In genomic region chr6:150250826-150251225, GRCh38 we compare ENCODE assay signal across 1 cellular context.
TF ChIP-seq lines count a peak whose summit lies in the region.

No MANE protein-coding gene starts in this region.

TF ChIP-seq in HEK293, 187 proteins besides CTCF, POLR2A, EP300 and RAD21 (continued from another document and continues in another):
- TF ChIP-seq ZNF398 (tag by site-specific recombination; IDR thresholded peaks at IDR 0.05) (no peak), ZNF292 (tag by site-specific recombination; IDR thresholded peaks at IDR 0.05; ENCODE audit: borderline replicate concordance, low read depth) (no peak), ZNF148 (tag by site-specific recombination; IDR thresholded peaks at IDR 0.05; ENCODE audit: borderline replicate concordance) (no peak), GLIS1 (tag by site-specific recombination; IDR thresholded peaks at IDR 0.05) (peak; percentile 55; the same call in 1 of the 2 replicates), ZNF184 (tag by site-specific recombination; IDR thresholded peaks at IDR 0.05) (no peak), ZBTB8A (tag by site-specific recombination; IDR thresholded peaks at IDR 0.05) (0 out of 2 replicates have a peak, but pooled peaks have one; percentile 15), BCL6B (tag by site-specific recombination; IDR thresholded peaks at IDR 0.05) (no peak; the same call in 1 of the 2 replicates), BCL11B (tag by site-specific recombination; IDR thresholded peaks at IDR 0.05; ENCODE audit: low read depth) (no peak), IKZF3 (tag by site-specific recombination; IDR thresholded peaks at IDR 0.05) (peak; percentile 64), REST (tag by site-specific recombination; IDR thresholded peaks at IDR 0.05) (no peak), ZBTB17 (tag by site-specific recombination; IDR thresholded peaks at IDR 0.05) (peak; percentile 83), ZNF324 (tag by site-specific recombination; IDR thresholded peaks at IDR 0.05) (peak; percentile 56; the same call in 1 of the 2 replicates), GLIS2 (tag by site-specific recombination; IDR thresholded peaks at IDR 0.05) (no peak), ZNF670 (tag by site-specific recombination; IDR thresholded peaks at IDR 0.05; ENCODE audit: low read depth) (no peak), ZSCAN18 (tag by site-specific recombination; IDR thresholded peaks at IDR 0.05) (no peak), ZNF664 (tag by site-specific recombination; IDR thresholded peaks at IDR 0.05) (no peak), ZNF513 (tag by site-specific recombination; IDR thresholded peaks at IDR 0.05) (no peak), ZNF621 (tag by site-specific recombination; IDR thresholded peaks at IDR 0.05) (no peak), ZNF558 (tag by site-specific recombination; IDR thresholded peaks at IDR 0.05) (no peak), SP3 (tag by site-specific recombination; IDR thresholded peaks at IDR 0.05) (0 out of 2 replicates have a peak, but pooled peaks have one; percentile 25), ZNF561 (tag by site-specific recombination; IDR thresholded peaks at IDR 0.05; ENCODE audit: borderline replicate concordance) (no peak), ZFP3 (tag by site-specific recombination; IDR thresholded peaks at IDR 0.05; ENCODE audit: low read depth) (no peak), PRDM1 (tag by site-specific recombination; IDR thresholded peaks at IDR 0.05) (peak; percentile 45; the same call in 1 of the 2 replicates), PRDM10 (tag by site-specific recombination; IDR thresholded peaks at IDR 0.05) (peak; percentile 56), ZNF629 (tag by site-specific recombination; IDR thresholded peaks at IDR 0.05) (no peak), ZNF600 (tag by site-specific recombination; IDR thresholded peaks at IDR 0.05) (peak; percentile 55; the same call in 1 of the 2 replicates), ZNF23 (tag by site-specific recombination; IDR thresholded peaks at IDR 0.05; ENCODE audit: borderline replicate concordance) (no peak), ZEB2 (tag by site-specific recombination; IDR thresholded peaks at IDR 0.05) (peak; percentile 27; the same call in 1 of the 2 replicates), INSM2 (tag by site-specific recombination; IDR thresholded peaks at IDR 0.05) (peak; percentile 67; the same call in 1 of the 2 replicates), ZNF473 (tag by site-specific recombination; IDR thresholded peaks at IDR 0.05) (no peak), ZNF623 (tag by site-specific recombination; IDR thresholded peaks at IDR 0.05) (no peak), ZNF140 (tag by site-specific recombination; IDR thresholded peaks at IDR 0.05) (no peak), PATZ1 (tag by site-specific recombination; IDR thresholded peaks at IDR 0.05) (peak; percentile 51; the same call in 1 of the 2 replicates), ZNF175 (tag by site-specific recombination; IDR thresholded peaks at IDR 0.05) (no peak), ZNF138 (tag by site-specific recombination; IDR thresholded peaks at IDR 0.05; ENCODE audit: borderline replicate concordance) (no peak), WT1 (tag by site-specific recombination; IDR thresholded peaks at IDR 0.05) (0 out of 2 replicates have a peak, but pooled peaks have one; percentile 9), ZNF366 (tag by site-specific recombination; conservative IDR thresholded peaks at IDR 0.05) (peak; percentile 81), ZNF76 (tag by site-specific recombination; IDR thresholded peaks at IDR 0.05; ENCODE audit: borderline replicate concordance, low read depth) (0 out of 2 replicates have a peak, but pooled peaks have one; percentile 19)
